ENCODE assay signal across 22 cellular contexts in the genomic region with DNA sequence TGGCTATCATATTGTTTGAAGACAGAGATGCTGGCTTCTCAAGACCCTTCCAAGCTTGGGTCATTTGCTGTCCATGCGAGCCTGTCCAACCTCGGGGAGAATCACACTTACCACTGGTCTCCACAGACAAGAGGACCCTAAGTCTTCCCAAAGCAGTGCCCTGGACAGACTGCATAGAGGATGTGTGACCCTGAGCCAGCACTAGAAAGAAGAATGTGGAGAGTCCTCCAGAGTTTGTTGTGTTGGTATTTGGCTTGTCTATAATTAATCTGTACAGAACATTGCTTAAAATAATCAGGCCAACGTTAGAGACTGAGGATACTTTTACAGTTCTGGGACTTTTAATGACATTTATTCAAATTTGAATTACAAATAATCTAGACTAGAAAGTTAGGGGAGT.
DNase-seq lines count a peak whose midpoint lies in the region; ATAC-seq and TF ChIP-seq lines count a peak whose summit lies in the region.
"Had no signal": no experiment of that assay in that cellular context is flagged by ENCODE, and none has a peak within 500 bp of the region (broad histone marks: within the 10 kb centered on the region; RNA-seq: fewer than 3 reads in every experiment).

No MANE protein-coding gene starts in this region.

- peaks cover 0 to 34% (median 8%) of the 10 kb centered on the region in 12 donors for H3K4me1 ChIP-seq in heart left ventricle
- peaks cover 72% of the 10 kb centered on the region for H3K4me1 ChIP-seq in left ventricle myocardium inferior
- peaks cover 77% of the 10 kb centered on the region for H3K4me1 ChIP-seq in parathyroid adenoma
- H3K4me1 ChIP-seq: BE2C had no signal

- TF ChIP-seq CTCF in heart left ventricle (IDR thresholded peaks at IDR 0.05) (no peak), left ventricle myocardium inferior (IDR thresholded peaks at IDR 0.05; ENCODE audit: borderline replicate concordance) (no peak), parathyroid adenoma (IDR thresholded peaks at IDR 0.05) (no peak)

- no peaks in the 10 kb centered on the region for H3K9me3 ChIP-seq in heart left ventricle
- H3K9me3 ChIP-seq in left ventricle myocardium inferior (replicated peaks): no peaks in the 10 kb centered on the region
- H3K9me3 ChIP-seq in parathyroid adenoma (ENCODE audit: control insufficient read depth, low read length): no peaks in the 10 kb centered on the region
- H3K9me3 ChIP-seq: BE2C had no signal

- WGBS in heart left ventricle, 4 donors: 52 to 66% (median 61%) methylated on average over 3 of the region's 3 CpGs

- H3K36me3 ChIP-seq in heart left ventricle (no peaks in the 10 kb centered on the region), left ventricle myocardium inferior (no peaks in the 10 kb centered on the region), parathyroid adenoma (ENCODE audit: control insufficient read depth, insufficient read depth, low read length) (no peaks in the 10 kb centered on the region)
- H3K36me3 ChIP-seq: BE2C had no signal

- intact Hi-C loops in heart left ventricle (cut with DNase I) (loop anchor here in 1 of 10 donors (10.0 kb wide), 1 partner anchor 78 kb away; no protein-coding TSS in a partner anchor), left ventricle myocardium inferior (cut with micrococcal nuclease) (no loop called here)

- no peak overlapping the region for H3K4me3 ChIP-seq in heart left ventricle
- H3K4me3 ChIP-seq in left ventricle myocardium inferior: no peak overlapping the region
- H3K4me3 ChIP-seq in parathyroid adenoma (ENCODE audit: low read depth, low read length): no peak overlapping the region
- H3K4me3 ChIP-seq: GM12878 had no signal

- H3K27me3 ChIP-seq in heart left ventricle (no peaks in the 10 kb centered on the region), left ventricle myocardium inferior (ENCODE audit: low read depth) (no peaks in the 10 kb centered on the region), parathyroid adenoma (ENCODE audit: control insufficient read depth, insufficient read depth, low read length) (no peaks in the 10 kb centered on the region)
- H3K27me3 ChIP-seq: BE2C had no signal

- peaks cover 28% of the 10 kb centered on the region for H3K79me2 ChIP-seq in parathyroid adenoma

- peak overlapping the region; percentile 26 for H2AFZ ChIP-seq in parathyroid adenoma

- H3K4me2 ChIP-seq in parathyroid adenoma (ENCODE audit: low read length): no peak overlapping the region

- H3K27ac ChIP-seq in heart left ventricle (peak overlapping the region in 3 of 12 donors; percentile 7 to 36 (median 27)), left ventricle myocardium inferior (replicated peaks) (peak overlapping the region; percentile 57), parathyroid adenoma (peak overlapping the region; percentile 93)

- no peak for TF ChIP-seq POLR2A in heart left ventricle (IDR thresholded peaks at IDR 0.05)

- DNase-seq in heart left ventricle (no peak), left ventricle myocardium inferior (no peak), NCI-H526 treated with DMSO at 0.1 percent for 48 hours (lab: John Stamatoyannopoulos, UW) (no peak)
- DNase-seq: ACHN; BE2C; C1 segment of cervical spinal cord; CD4-positive, CD25-positive, alpha-beta regulatory T cell; CD8-positive, alpha-beta memory T cell; COR-L47; DMS 273 treated with DMSO at 0.1 percent for 48 hours; DMS53; DND-41; EL; GOT3; H7; HFFc6 had no signal

- ATAC-seq in heart left ventricle (peak; percentile 27 to 63 (median 45)), HG03520 (IDR thresholded peaks at IDR 0.05; ENCODE audit: unreplicated experiment) (no peak), GM19395 (IDR thresholded peaks at IDR 0.05; ENCODE audit: unreplicated experiment) (no peak)
- ATAC-seq: GM12878, HCT116, HepG2 had no signal

- no peak overlapping the region for H3K9ac ChIP-seq in parathyroid adenoma

Comparison
In these comparisons a context has a peak if more than half of its experiments do, and no peak if none do; other contexts are left out.
1. ATAC-seq: peak in heart left ventricle (4 of 4); none in HG03520 (single experiment) and GM19395 (single experiment).